Comparison of ENCODE assay signal across 20 cellular contexts in the genomic region with DNA sequence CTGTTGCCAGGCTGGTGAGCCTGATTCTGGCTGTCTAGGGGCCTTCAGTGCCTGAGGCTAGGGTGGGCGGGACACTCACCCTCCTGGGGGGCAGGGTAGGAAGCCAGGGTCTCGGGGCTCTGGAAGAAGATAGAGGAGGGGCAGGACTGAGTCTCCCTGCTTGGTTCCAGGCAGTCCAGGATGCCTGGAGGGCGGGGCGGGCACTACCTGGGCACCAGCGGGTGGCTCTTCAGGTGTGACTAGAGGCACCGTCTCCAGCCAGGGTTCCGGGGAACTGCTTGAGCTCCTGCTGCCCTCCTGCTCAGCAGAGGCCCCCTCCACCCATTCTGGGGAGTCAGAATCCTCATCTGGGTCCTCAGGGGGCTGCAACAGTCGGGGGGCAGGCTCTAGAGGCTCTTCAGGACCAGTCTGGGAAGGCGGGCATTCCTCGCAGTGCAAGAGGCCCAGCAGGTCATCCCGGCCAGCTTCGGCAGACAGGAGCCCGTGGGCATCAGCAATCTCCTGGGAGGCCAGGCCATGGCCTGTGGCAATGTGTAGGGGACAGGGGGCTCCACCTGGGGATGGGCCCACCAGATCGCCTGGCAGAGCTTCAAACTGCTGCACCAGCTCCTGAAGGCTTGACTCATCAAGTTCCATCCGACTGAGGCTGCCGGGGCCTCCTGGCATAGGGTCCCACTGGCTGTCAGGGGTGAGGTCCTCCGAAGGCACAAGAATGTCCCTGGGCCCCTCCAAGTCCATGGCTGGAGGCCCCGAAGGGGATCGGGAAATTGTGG. TPM values are rescaled to one million over a fixed set of nuclear protein-coding genes. Genes with fewer than 3 reads are reported as not detected.
DNase-seq lines count a peak whose midpoint lies in the region; ATAC-seq and TF ChIP-seq lines count a peak whose summit lies in the region.
"Had no signal": no experiment of that assay in that cellular context is flagged by ENCODE, and none has a peak within 500 bp of the region (broad histone marks: within the 10 kb centered on the region; RNA-seq: fewer than 3 reads in every experiment).

No MANE protein-coding gene starts in this region.

- no peak overlapping the region for H3K27ac Mint-ChIP-seq in activated naive CD8-positive, alpha-beta T cell
- no peak overlapping the region for H3K27ac Mint-ChIP-seq in activated naive CD8-positive, alpha-beta T cell treated with anti-CD3 and anti-CD28 coated beads, Interleukin-2, amount 50 U/mL, for 24 hours
- H3K27ac Mint-ChIP-seq in stimulated activated effector memory CD8-positive, alpha-beta T cell treated with anti-CD3 and anti-CD28 coated beads, Interleukin-12 subunit alpha, Interleukin-12 subunit beta, amount 100 ng/mL, for 72 hours, result peak overlapping the region; percentile 99
- no peak overlapping the region for H3K27ac Mint-ChIP-seq in Calu3 (ENCODE audit: unreplicated experiment)

- no peaks in the 10 kb centered on the region for H4K20me1 ChIP-seq in PC-3 (ENCODE audit: low read length)
- H4K20me1 ChIP-seq in hepatocyte (ENCODE audit: insufficient read depth, poor library complexity, severe bottlenecking), result no peaks in the 10 kb centered on the region

- H3K4me3 ChIP-seq in PC-3 (ENCODE audit: low read length) (no peak overlapping the region), hepatocyte (no peak overlapping the region)

- peaks cover 5% of the 10 kb centered on the region; the same call in 1 of the 2 replicates for H3K4me1 ChIP-seq in PC-3 (ENCODE audit: insufficient read depth, low read length)
- H3K4me1 ChIP-seq in hepatocyte (ENCODE audit: insufficient read depth), result peaks cover 3% of the 10 kb centered on the region

- H3K4me1 Mint-ChIP-seq in activated naive CD8-positive, alpha-beta T cell (ENCODE audit: low read depth), result peaks cover 48% of the 10 kb centered on the region
- H3K4me1 Mint-ChIP-seq in activated naive CD8-positive, alpha-beta T cell treated with anti-CD3 and anti-CD28 coated beads, Interleukin-2, amount 50 U/mL, for 24 hours, result peaks cover 53% of the 10 kb centered on the region
- peaks cover 39% of the 10 kb centered on the region for H3K4me1 Mint-ChIP-seq in stimulated activated effector memory CD8-positive, alpha-beta T cell treated with anti-CD3 and anti-CD28 coated beads, Interleukin-12 subunit alpha, Interleukin-12 subunit beta, amount 100 ng/mL, for 72 hours
- peaks cover 7% of the 10 kb centered on the region for H3K4me1 Mint-ChIP-seq in Calu3 (ENCODE audit: low read depth, unreplicated experiment)

- H3K9ac ChIP-seq in PC-3 (ENCODE audit: low read length), result no peak overlapping the region

- POLR2A ChIA-PET in PC-3 (lab: Charles Lee; ENCODE audit: unreplicated experiment), result no interaction called here

- TF ChIP-seq CTCF in PC-3 (conservative IDR thresholded peaks at IDR 0.05; ENCODE audit: low read depth, low read length), result no peak
- no peak for TF ChIP-seq CTCF in hepatocyte (IDR thresholded peaks at IDR 0.05; ENCODE audit: poor library complexity)
- no peak for TF ChIP-seq CTCF in Calu3 (IDR thresholded peaks at IDR 0.05; ENCODE audit: unreplicated experiment)

- no peaks in the 10 kb centered on the region for H3K27me3 ChIP-seq in PC-3 (ENCODE audit: low read length)
- no peaks in the 10 kb centered on the region for H3K27me3 ChIP-seq in hepatocyte

- peak overlapping the region; percentile 98 for H3K4me3 Mint-ChIP-seq in activated naive CD8-positive, alpha-beta T cell
- H3K4me3 Mint-ChIP-seq in activated naive CD8-positive, alpha-beta T cell treated with anti-CD3 and anti-CD28 coated beads, Interleukin-2, amount 50 U/mL, for 24 hours, result no peak overlapping the region
- H3K4me3 Mint-ChIP-seq in stimulated activated effector memory CD8-positive, alpha-beta T cell treated with anti-CD3 and anti-CD28 coated beads, Interleukin-12 subunit alpha, Interleukin-12 subunit beta, amount 100 ng/mL, for 72 hours, result peak overlapping the region; percentile 99
- no peak overlapping the region for H3K4me3 Mint-ChIP-seq in Calu3 (ENCODE audit: low read depth, unreplicated experiment)

- peaks cover 3% of the 10 kb centered on the region for H3K36me3 Mint-ChIP-seq in activated naive CD8-positive, alpha-beta T cell
- peaks cover 16% of the 10 kb centered on the region for H3K36me3 Mint-ChIP-seq in activated naive CD8-positive, alpha-beta T cell treated with anti-CD3 and anti-CD28 coated beads, Interleukin-2, amount 50 U/mL, for 24 hours (ENCODE audit: low read depth)
- peaks cover 89% of the 10 kb centered on the region for H3K36me3 Mint-ChIP-seq in stimulated activated effector memory CD8-positive, alpha-beta T cell treated with anti-CD3 and anti-CD28 coated beads, Interleukin-12 subunit alpha, Interleukin-12 subunit beta, amount 100 ng/mL, for 72 hours
- peaks cover 28% of the 10 kb centered on the region for H3K36me3 Mint-ChIP-seq in Calu3 (ENCODE audit: insufficient read depth, unreplicated experiment)

- H3K9me3 ChIP-seq in PC-3 (ENCODE audit: low read length), result no peaks in the 10 kb centered on the region
- H3K9me3 ChIP-seq in hepatocyte (ENCODE audit: low read depth), result no peaks in the 10 kb centered on the region

- BruUV-seq in PC-3 (replicated peaks; lab: Mats Ljungman, UMichigan), result no TSS peak
- BruUV-seq in Calu3 (replicated peaks; lab: Mats Ljungman, UMichigan), result no TSS peak

- no peaks in the 10 kb centered on the region for H3K9me3 Mint-ChIP-seq in activated naive CD8-positive, alpha-beta T cell (ENCODE audit: low read depth)
- H3K9me3 Mint-ChIP-seq in activated naive CD8-positive, alpha-beta T cell treated with anti-CD3 and anti-CD28 coated beads, Interleukin-2, amount 50 U/mL, for 24 hours, result no peaks in the 10 kb centered on the region
- no peaks in the 10 kb centered on the region for H3K9me3 Mint-ChIP-seq in stimulated activated effector memory CD8-positive, alpha-beta T cell treated with anti-CD3 and anti-CD28 coated beads, Interleukin-12 subunit alpha, Interleukin-12 subunit beta, amount 100 ng/mL, for 72 hours
- no peaks in the 10 kb centered on the region for H3K9me3 Mint-ChIP-seq in Calu3 (ENCODE audit: low read depth, unreplicated experiment)

- H3F3A ChIP-seq in PC-3 (ENCODE audit: low read length, unreplicated experiment), result no peaks in the 10 kb centered on the region

- H3K36me3 ChIP-seq in PC-3 (ENCODE audit: low read depth, low read length) (no peaks in the 10 kb centered on the region), hepatocyte (replicated peaks; ENCODE audit: insufficient read depth, low read depth) (no peaks in the 10 kb centered on the region)

- H3K27me3 Mint-ChIP-seq in activated naive CD8-positive, alpha-beta T cell, result no peaks in the 10 kb centered on the region
- peaks cover 3% of the 10 kb centered on the region for H3K27me3 Mint-ChIP-seq in activated naive CD8-positive, alpha-beta T cell treated with anti-CD3 and anti-CD28 coated beads, Interleukin-2, amount 50 U/mL, for 24 hours
- no peaks in the 10 kb centered on the region for H3K27me3 Mint-ChIP-seq in Calu3 (ENCODE audit: unreplicated experiment)

- peaks cover 28% of the 10 kb centered on the region for H3K79me2 ChIP-seq in PC-3 (ENCODE audit: low read length)
- peaks cover 27% of the 10 kb centered on the region for H3K79me2 ChIP-seq in hepatocyte

- CTCF ChIA-PET in PC-3 (lab: Charles Lee), result interaction anchor here (0.7 kb wide), 1 partner anchor 607 kb away, joined by 6 read pairs; no protein-coding TSS in a partner anchor
- CTCF ChIA-PET in Calu3 (lab: Charles Lee), result no interaction called here

- ATAC-seq in activated naive CD8-positive, alpha-beta T cell treated with anti-CD3 and anti-CD28 coated beads, Interleukin-2, amount 50 U/mL, for 24 hours, result no peak
- no peak for ATAC-seq in PC-3
- ATAC-seq in stimulated activated effector memory CD8-positive, alpha-beta T cell treated with anti-CD3 and anti-CD28 coated beads, Interleukin-12 subunit alpha, Interleukin-12 subunit beta, amount 100 ng/mL, for 72 hours, result no peak

- no peak for DNase-seq in activated naive CD8-positive, alpha-beta T cell treated with anti-CD3 and anti-CD28 coated beads, Interleukin-2, amount 50 U/mL, for 24 hours
- DNase-seq in PC-3 (no peak), hepatocyte (ENCODE audit: low spot score) (no peak), NCI-H2029 (lab: John Stamatoyannopoulos, UW) (no peak), NCI-H1092 (lab: John Stamatoyannopoulos, UW) (no peak), Calu3 (no peak)
- no peak for DNase-seq in stimulated activated effector memory CD8-positive, alpha-beta T cell treated with anti-CD3 and anti-CD28 coated beads, Interleukin-12 subunit alpha, Interleukin-12 subunit beta, amount 100 ng/mL, for 72 hours (ENCODE audit: low spot score in 2 of 2)
- DNase-seq: activated CD4-positive, alpha-beta T cell treated with anti-CD3 and anti-CD28 coated beads, Interleukin-2, amount 50 U/mL, for 48 hours; AML-193; NCI-H1930; NCI-H526; posterior cingulate gyrus; stimulated activated CD4-positive, alpha-beta T cell treated with anti-CD3 and anti-CD28 coated beads, Interleukin-15, amount 100 ng/mL, for 24 hours had no signal

- H3K4me2 ChIP-seq in PC-3 (ENCODE audit: low read length) (0 out of 2 replicates have a peak overlapping the region, but pooled peaks have one; percentile 94), hepatocyte (peak overlapping the region; percentile 94)

- H2AFZ ChIP-seq in PC-3 (ENCODE audit: low read length) (no peak overlapping the region), hepatocyte (no peak overlapping the region)

- intact Hi-C loops in PC-3 (cut with micrococcal nuclease), result loop anchor here (5.0 kb wide), 1 partner anchor 228 kb away; a partner anchor contains a TSS
- intact Hi-C loops in Calu3 (cut with micrococcal nuclease; ENCODE audit: unreplicated experiment), result no loop called here

- WGBS in hepatocyte (ENCODE audit: low lambda C conversion rate, missing lambda C conversion rate), result 94% methylated on average over 18 of the region's 19 CpGs

- no peak overlapping the region for H3K27ac ChIP-seq in PC-3 (ENCODE audit: low read length)
- H3K27ac ChIP-seq in hepatocyte, result no peak overlapping the region

- H3K9me2 ChIP-seq in PC-3 (replicated peaks; ENCODE audit: low read length) (no peaks in the 10 kb centered on the region), hepatocyte (replicated peaks; ENCODE audit: insufficient read depth) (no peaks in the 10 kb centered on the region)

RNA-seq across cellular contexts. Expression of a gene that starts 1.8 kb away (rescaled TPM):
- 21.4 and 23.9 TPM in 2 replicates for total RNA-seq in PC-3 (2014; rRNA removed)
- 20.7 and 27.1 TPM in 2 replicates for total RNA-seq in hepatocyte
- 25.5 and 29.0 TPM in 2 replicates for polyA plus RNA-seq in hepatocyte
- 18.1 and 19.6 TPM in 2 replicates for total RNA-seq in Calu3 (2022)

RNA-seq across cellular contexts. Expression of a gene that starts 2.8 kb away (rescaled TPM):
- total RNA-seq in PC-3 (2014; rRNA removed) (73.9 and 80.8 TPM in 2 replicates), hepatocyte (39.0 and 42.2 TPM in 2 replicates), Calu3 (2022) (26.1 and 31.0 TPM in 2 replicates)
- polyA plus RNA-seq in hepatocyte, result 71.2 and 86.8 TPM in 2 replicates

RNA-seq across cellular contexts. Expression of a gene that starts 12.4 kb away (rescaled TPM):
- not detected in 2 replicates for total RNA-seq in PC-3 (2014; rRNA removed)
- total RNA-seq in hepatocyte, result not detected in 2 replicates
- 0.22 TPM in 1 of 2 replicates, not detected in the other for polyA plus RNA-seq in hepatocyte
- total RNA-seq in Calu3 (2022), result not detected in 2 replicates
- total RNA-seq: epithelial cell of proximal tubule; glomerular endothelial cell; RPMI7951; T-helper 2 cell treated with Interferon-gamma antibody and Interleukin-4, amounts not matched to agents 100 ng/mL and 5 ng/mL, for 36 hours; temporal lobe had no signal
- polyA plus RNA-seq: adipose tissue had no signal

RNA-seq across cellular contexts. Expression of a gene that starts 26.5 kb away (rescaled TPM):
- total RNA-seq in PC-3 (2014; rRNA removed), result not detected in 2 replicates
- total RNA-seq in hepatocyte, result not detected in 2 replicates
- polyA plus RNA-seq in hepatocyte, result 0.34 and 0.50 TPM in 2 replicates
- not detected in 2 replicates for total RNA-seq in Calu3 (2022)
- total RNA-seq: glomerular endothelial cell, RPMI7951 had no signal

RNA-seq across cellular contexts. Expression of a gene that starts 51.5 kb away (rescaled TPM):
- total RNA-seq in PC-3 (2014; rRNA removed), result 11.7 and 14.3 TPM in 2 replicates
- 23.7 and 24.4 TPM in 2 replicates for total RNA-seq in hepatocyte
- polyA plus RNA-seq in hepatocyte, result 49.2 and 56.9 TPM in 2 replicates
- total RNA-seq in Calu3 (2022), result 84.8 and 111 TPM in 2 replicates
- total RNA-seq: glomerular endothelial cell, RPMI7951 had no signal

Comparison
In these comparisons a context has a peak if more than half of its experiments do, and no peak if none do; other contexts are left out.
1. H3K4me3 Mint-ChIP-seq: peak in activated naive CD8-positive, alpha-beta T cell (single experiment) and stimulated activated effector memory CD8-positive, alpha-beta T cell treated with anti-CD3 and anti-CD28 coated beads, Interleukin-12 subunit alpha, Interleukin-12 subunit beta, amount 100 ng/mL, for 72 hours (single experiment); none in activated naive CD8-positive, alpha-beta T cell treated with anti-CD3 and anti-CD28 coated beads, Interleukin-2, amount 50 U/mL, for 24 hours (single experiment) and Calu3 (single experiment).